Comparison of ENCODE assay signal across 20 cellular contexts in the genomic region with DNA sequence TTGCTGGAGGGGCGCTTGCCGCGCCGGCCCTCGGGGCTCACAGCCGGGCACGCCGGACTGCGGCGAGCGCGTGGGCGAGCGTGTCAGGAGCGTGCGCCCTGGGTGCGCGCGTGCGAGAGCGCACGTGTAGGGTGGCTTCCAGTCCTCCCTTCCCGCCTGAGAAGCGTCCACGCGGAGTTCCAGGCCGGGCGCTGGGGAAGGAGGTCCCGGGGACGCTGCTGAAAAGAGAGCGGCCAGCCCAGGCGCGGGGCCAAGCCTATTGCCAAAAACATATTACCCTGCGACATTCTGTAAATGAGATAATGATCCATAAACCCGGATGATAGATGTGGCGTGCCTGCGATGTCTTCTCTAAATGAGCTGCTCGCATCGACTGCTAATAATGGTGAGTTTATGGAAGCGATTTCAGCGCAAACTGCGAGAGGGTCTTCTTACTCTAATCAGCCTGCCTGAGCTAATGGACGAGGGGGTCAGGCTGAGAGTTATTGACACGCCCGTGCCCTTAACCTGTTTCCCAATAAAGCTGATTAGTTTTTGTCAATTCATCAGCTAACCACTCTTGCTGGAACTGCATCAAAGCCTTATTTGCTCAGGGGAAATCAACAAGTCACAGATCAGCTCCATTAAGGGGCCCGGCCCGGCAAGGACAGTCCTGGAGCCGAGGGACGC. TPM values are rescaled to one million over a fixed set of nuclear protein-coding genes. Genes with fewer than 3 reads are reported as not detected.
A peak's percentile ranks its signal among the peaks of the same experiment; 100 is the strongest.
DNase-seq lines count a peak whose midpoint lies in the region; ATAC-seq and TF ChIP-seq lines count a peak whose summit lies in the region.
"Had no signal": no experiment of that assay in that cellular context is flagged by ENCODE, and none has a peak within 500 bp of the region (broad histone marks: within the 10 kb centered on the region; RNA-seq: fewer than 3 reads in every experiment).

No MANE protein-coding gene starts in this region.

- peaks cover 57 to 58% of the 10 kb centered on the region in 2 donors for H3K27me3 Mint-ChIP-seq in CD4-positive, alpha-beta memory T cell
- H3K27me3 Mint-ChIP-seq in activated naive CD8-positive, alpha-beta T cell treated with anti-CD3 and anti-CD28 coated beads, Interleukin-2, amount 10 ng/mL, durations not matched to agents 7 days and 5 days: peaks cover 81% of the 10 kb centered on the region
- H3K27me3 Mint-ChIP-seq in naive thymus-derived CD4-positive, alpha-beta T cell: peaks cover 60 to 82% (median 73%) of the 10 kb centered on the region in 5 donors

- no peak for DNase-seq in CD4-positive, alpha-beta memory T cell
- DNase-seq in activated naive CD8-positive, alpha-beta T cell treated with anti-CD3 and anti-CD28 coated beads, Interleukin-2, amount 10 ng/mL, durations not matched to agents 7 days and 5 days: peak; percentile 42
- no peak for DNase-seq in naive thymus-derived CD4-positive, alpha-beta T cell
- DNase-seq in RWPE1 (ENCODE audit: low spot score): no peak
- DNase-seq in posterior vena cava (ENCODE audit: low spot score): no peak
- no peak for DNase-seq in NCI-H748 (lab: John Stamatoyannopoulos, UW; ENCODE audit: unreplicated experiment)
- no peak for DNase-seq in NCI-H226
- DNase-seq: AML-193; amygdala; effector CD4-positive, alpha-beta T cell; GDM1; NCI-H2227 treated with DMSO at 0.1 percent for 48 hours; stimulated activated CD4-positive, alpha-beta T cell treated with anti-CD3 and anti-CD28 coated beads, Interleukin-1b, Interleukin-23, amount 100 ng/mL, for 48 hours; stimulated activated naive CD4-positive, alpha-beta T cell; T1000 had no signal

- POLR2A ChIA-PET in CD4-positive, alpha-beta memory T cell (lab: Charles Lee; ENCODE audit: partially characterized antibody): no interaction called here
- POLR2A ChIA-PET in activated naive CD8-positive, alpha-beta T cell treated with anti-CD3 and anti-CD28 coated beads, Interleukin-2, amount 10 ng/mL, durations not matched to agents 7 days and 5 days (lab: Charles Lee): interaction anchor here (1.2 to 1.3 kb wide), 2 partner anchors 10 to 12 kb away, joined by 3 to 4 read pairs; no protein-coding TSS in a partner anchor
- POLR2A ChIA-PET in naive thymus-derived CD4-positive, alpha-beta T cell (lab: Charles Lee): no interaction called here
- POLR2A ChIA-PET in RWPE1 (lab: Yijun Ruan, JAX; ENCODE audit: low non-redundant PET): no interaction called here

- H3K27me3 ChIP-seq in CD4-positive, alpha-beta memory T cell (ENCODE audit: insufficient read depth, low read length): peaks cover 64% of the 10 kb centered on the region
- peaks cover 100% of the 10 kb centered on the region for H3K27me3 ChIP-seq in HUES64 (ENCODE audit: insufficient read depth, low read length)
- H3K27me3 ChIP-seq in naive thymus-derived CD4-positive, alpha-beta T cell (ENCODE audit: control insufficient read depth in 2 of 2, insufficient read depth in 2 of 2, low read length in 2 of 2): peaks cover 6 to 34% of the 10 kb centered on the region in 2 donors

- peak overlapping the region in 5 of 8 donors; percentile 25 to 66 (median 51) for H3K4me3 Mint-ChIP-seq in CD4-positive, alpha-beta memory T cell
- H3K4me3 Mint-ChIP-seq in activated naive CD8-positive, alpha-beta T cell treated with anti-CD3 and anti-CD28 coated beads, Interleukin-2, amount 10 ng/mL, durations not matched to agents 7 days and 5 days: peak overlapping the region; percentile 70
- peak overlapping the region in 9 of 10 donors; percentile 20 to 79 (median 67) for H3K4me3 Mint-ChIP-seq in naive thymus-derived CD4-positive, alpha-beta T cell

- no peaks in the 10 kb centered on the region for H3K36me3 ChIP-seq in CD4-positive, alpha-beta memory T cell (ENCODE audit: insufficient read depth, low read length)
- no peaks in the 10 kb centered on the region for H3K36me3 ChIP-seq in HUES64 (ENCODE audit: insufficient read depth, low read length)
- H3K36me3 ChIP-seq in naive thymus-derived CD4-positive, alpha-beta T cell (ENCODE audit: control insufficient read depth in 2 of 3, insufficient read depth in 3 of 3, low read length in 3 of 3): no peaks in the 10 kb centered on the region
- H3K36me3 ChIP-seq: gastroesophageal sphincter, left lung had no signal

- CTCF ChIA-PET in CD4-positive, alpha-beta memory T cell (lab: Charles Lee; ENCODE audit: partially characterized antibody): no interaction called here
- CTCF ChIA-PET in naive thymus-derived CD4-positive, alpha-beta T cell (lab: Charles Lee): no interaction called here
- CTCF ChIA-PET in RWPE1 (lab: Yijun Ruan, JAX): no interaction called here

- no peak overlapping the region for H3K9ac ChIP-seq in HUES64 (ENCODE audit: low read depth, low read length)

- H3K9me3 Mint-ChIP-seq in CD4-positive, alpha-beta memory T cell: no peaks in the 10 kb centered on the region
- H3K9me3 Mint-ChIP-seq in activated naive CD8-positive, alpha-beta T cell treated with anti-CD3 and anti-CD28 coated beads, Interleukin-2, amount 10 ng/mL, durations not matched to agents 7 days and 5 days: no peaks in the 10 kb centered on the region
- H3K9me3 Mint-ChIP-seq in naive thymus-derived CD4-positive, alpha-beta T cell: peaks cover 0 to 3% (median 0%) of the 10 kb centered on the region in 11 donors

- H3K36me3 Mint-ChIP-seq in CD4-positive, alpha-beta memory T cell: no peaks in the 10 kb centered on the region
- H3K36me3 Mint-ChIP-seq in activated naive CD8-positive, alpha-beta T cell treated with anti-CD3 and anti-CD28 coated beads, Interleukin-2, amount 10 ng/mL, durations not matched to agents 7 days and 5 days: no peaks in the 10 kb centered on the region
- H3K36me3 Mint-ChIP-seq in naive thymus-derived CD4-positive, alpha-beta T cell: no peaks in the 10 kb centered on the region

- no peak for ATAC-seq in activated naive CD8-positive, alpha-beta T cell treated with anti-CD3 and anti-CD28 coated beads, Interleukin-2, amount 10 ng/mL, durations not matched to agents 7 days and 5 days (ENCODE audit: low read depth)
- no peak for ATAC-seq in naive thymus-derived CD4-positive, alpha-beta T cell
- ATAC-seq: gastroesophageal sphincter, left lung had no signal

- no peak for TF ChIP-seq CTCF in RWPE1 (conservative IDR thresholded peaks at IDR 0.05; ENCODE audit: low read depth)

- no peak overlapping the region for H3K27ac ChIP-seq in CD4-positive, alpha-beta memory T cell (ENCODE audit: low read depth, low read length)
- no peak overlapping the region for H3K27ac ChIP-seq in HUES64 (ENCODE audit: low read depth, low read length)
- H3K27ac ChIP-seq in naive thymus-derived CD4-positive, alpha-beta T cell (ENCODE audit: low read depth, low read length): no peak overlapping the region
- H3K27ac ChIP-seq in RWPE1: no peak overlapping the region
- H3K27ac ChIP-seq: gastroesophageal sphincter, left lung had no signal

- peak overlapping the region in 1 of 7 donors; percentile 59 for H3K27ac Mint-ChIP-seq in CD4-positive, alpha-beta memory T cell
- no peak overlapping the region for H3K27ac Mint-ChIP-seq in activated naive CD8-positive, alpha-beta T cell treated with anti-CD3 and anti-CD28 coated beads, Interleukin-2, amount 10 ng/mL, durations not matched to agents 7 days and 5 days
- H3K27ac Mint-ChIP-seq in naive thymus-derived CD4-positive, alpha-beta T cell: no peak overlapping the region

- H3K4me1 ChIP-seq in CD4-positive, alpha-beta memory T cell (ENCODE audit: insufficient read depth, low read length): peaks cover 25% of the 10 kb centered on the region
- peaks cover 33% of the 10 kb centered on the region for H3K4me1 ChIP-seq in HUES64 (ENCODE audit: insufficient read depth, low read length)
- H3K4me1 ChIP-seq in naive thymus-derived CD4-positive, alpha-beta T cell (ENCODE audit: control insufficient read depth in 2 of 2, insufficient read depth in 2 of 2, low read length in 2 of 2): peaks cover 0 to 6% of the 10 kb centered on the region in 2 donors

- H3K4me1 Mint-ChIP-seq in CD4-positive, alpha-beta memory T cell: peaks cover 7 to 39% (median 12%) of the 10 kb centered on the region in 4 donors
- peaks cover 19% of the 10 kb centered on the region for H3K4me1 Mint-ChIP-seq in activated naive CD8-positive, alpha-beta T cell treated with anti-CD3 and anti-CD28 coated beads, Interleukin-2, amount 10 ng/mL, durations not matched to agents 7 days and 5 days
- H3K4me1 Mint-ChIP-seq in naive thymus-derived CD4-positive, alpha-beta T cell: peaks cover 7 to 28% (median 18%) of the 10 kb centered on the region in 7 donors

- 4% methylated on average over 49 of the region's 49 CpGs for WGBS in HUES64

- no peak overlapping the region for H3K4me3 ChIP-seq in CD4-positive, alpha-beta memory T cell (ENCODE audit: low read length in 2 of 2)
- H3K4me3 ChIP-seq in HUES64 (ENCODE audit: low read length): peak overlapping the region; percentile 16; the same call in 1 of the 2 replicates
- no peak overlapping the region for H3K4me3 ChIP-seq in naive thymus-derived CD4-positive, alpha-beta T cell (ENCODE audit: low read length)
- H3K4me3 ChIP-seq: gastroesophageal sphincter, left lung had no signal

- intact Hi-C loops in CD4-positive, alpha-beta memory T cell (cut with micrococcal nuclease): no loop called here
- intact Hi-C loops in naive thymus-derived CD4-positive, alpha-beta T cell (cut with micrococcal nuclease): loop anchor here in 1 of 2 donors (5.0 kb wide), 1 partner anchor 1211 kb away; no protein-coding TSS in a partner anchor
- intact Hi-C loops in posterior vena cava (cut with DNase I): no loop called here

- no peaks in the 10 kb centered on the region for H3K9me3 ChIP-seq in CD4-positive, alpha-beta memory T cell (ENCODE audit: control insufficient read depth in 1 of 2, low read length in 2 of 2)
- H3K9me3 ChIP-seq in HUES64 (ENCODE audit: insufficient read depth, low read depth, low read length): no peaks in the 10 kb centered on the region
- no peaks in the 10 kb centered on the region for H3K9me3 ChIP-seq in naive thymus-derived CD4-positive, alpha-beta T cell (ENCODE audit: control insufficient read depth in 2 of 3, low read length in 3 of 3)
- H3K9me3 ChIP-seq: gastroesophageal sphincter, left lung had no signal

RNA-seq across cellular contexts. Expression of gene MNX1, which starts 8.0 kb away (rescaled TPM):
- total RNA-seq in CD4-positive, alpha-beta memory T cell: not detected
- not detected for polyA plus RNA-seq in CD4-positive, alpha-beta memory T cell
- polyA plus RNA-seq in HUES64 (2013, experiment 1 of 2): 0.30 TPM
- 0.44 TPM for polyA plus RNA-seq in HUES64 (2013, experiment 2 of 2)
- not detected for total RNA-seq in activated naive CD8-positive, alpha-beta T cell treated with anti-CD3 and anti-CD28 coated beads, Interleukin-2, amount 10 ng/mL, durations not matched to agents 7 days and 5 days
- total RNA-seq in naive thymus-derived CD4-positive, alpha-beta T cell: not detected
- not detected for polyA plus RNA-seq in naive thymus-derived CD4-positive, alpha-beta T cell
- not detected for total RNA-seq in posterior vena cava
- total RNA-seq: activated CD8-positive, alpha-beta memory T cell treated with anti-CD3 and anti-CD28 coated beads for 36 hours; gastroesophageal sphincter; M059J had no signal
